Comparison of ENCODE assay signal across 8 cellular contexts in the genomic region with DNA sequence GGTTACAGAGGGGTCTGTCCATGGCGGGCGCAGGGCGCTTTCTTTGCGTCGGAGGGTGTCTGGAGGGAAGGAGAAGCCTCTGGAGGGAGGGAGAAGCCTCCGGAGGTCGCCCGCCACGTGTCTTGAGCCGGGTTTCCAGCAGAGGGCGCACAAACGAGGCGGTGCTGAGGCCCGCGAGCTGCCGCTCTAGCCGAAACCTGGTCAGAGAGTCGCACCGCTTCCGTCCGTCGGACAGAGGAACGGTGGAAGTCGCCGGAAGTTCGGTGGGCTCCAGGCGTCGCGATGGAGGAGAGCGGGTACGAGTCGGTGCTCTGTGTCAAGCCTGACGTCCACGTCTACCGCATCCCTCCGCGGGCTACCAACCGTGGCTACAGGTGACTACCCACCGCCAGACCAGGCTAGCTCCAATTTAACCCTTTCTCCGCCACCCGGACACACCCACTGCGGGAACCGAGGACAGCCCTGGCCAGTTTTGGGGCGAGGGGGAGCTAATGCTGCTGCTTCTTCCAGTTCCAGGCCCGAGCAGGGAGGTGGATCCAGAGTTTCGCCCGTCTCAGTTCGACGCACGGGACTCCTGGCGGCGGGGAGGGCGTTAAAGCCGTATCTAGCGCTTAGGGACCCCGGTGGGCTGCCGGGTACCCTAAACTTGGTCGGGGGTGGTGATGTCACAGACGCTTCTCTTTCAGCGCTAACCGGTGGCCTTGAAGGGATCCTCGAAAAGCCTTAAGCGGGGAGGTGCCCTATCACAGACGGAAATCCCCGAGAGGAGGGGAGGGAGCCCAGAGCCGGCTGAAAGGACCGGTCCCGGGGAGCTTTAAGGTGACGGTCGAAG.
DNase-seq lines count a peak whose midpoint lies in the region; TF ChIP-seq lines count a peak whose summit lies in the region.

Gene NECAP2, plus strand, starts transcription at position 245 of the 832 bp plus-strand sequence. Its CDS starts 38 bp downstream, at position 283.

- H3K9me3 ChIP-seq in SK-N-MC (ENCODE audit: low read depth, low read length), result no peaks in the 10 kb centered on the region

- H3K27ac ChIP-seq in SK-N-MC (peak within 1 kb of the TSS; percentile 74; the same call in 1 of the 2 replicates), substantia nigra (ENCODE audit: low read depth, low read length, poor library complexity, severe bottlenecking) (peak within 1 kb of the TSS; percentile 51)

- H3K4me1 Mint-ChIP-seq in activated naive CD4-positive, alpha-beta T cell treated with anti-CD3 and anti-CD28 coated beads, Interleukin-2, amount 10 ng/mL, durations not matched to agents 7 days and 5 days, result peaks cover 45% of the 10 kb centered on the region

- peak; percentile 58 for TF ChIP-seq CTCF in HFF-Myc (IDR thresholded peaks at IDR 0.05; ENCODE audit: low read depth, low read length, missing control alignments)

- CTCF ChIA-PET in activated naive CD4-positive, alpha-beta T cell treated with anti-CD3 and anti-CD28 coated beads, Interleukin-2, amount 10 ng/mL, durations not matched to agents 7 days and 5 days (lab: Charles Lee), result interaction anchor here (0.9 to 2.0 kb wide), 12 partner anchors 10 to 180 kb away, joined by 3 to 12 read pairs (median 4); no protein-coding TSS in a partner anchor

- peak within 1 kb of the TSS; percentile 92 for H3K9ac ChIP-seq in SK-N-MC (ENCODE audit: insufficient read length)

- H3K4me3 ChIP-seq in HFF-Myc (replicated peaks; ENCODE audit: low read depth, low read length), result peak within 1 kb of the TSS; percentile 99
- peak within 1 kb of the TSS; percentile 89 for H3K4me3 ChIP-seq in SK-N-MC

- no peaks in the 10 kb centered on the region for H3K9me3 Mint-ChIP-seq in activated naive CD4-positive, alpha-beta T cell treated with anti-CD3 and anti-CD28 coated beads, Interleukin-2, amount 10 ng/mL, durations not matched to agents 7 days and 5 days

- H3K27me3 Mint-ChIP-seq in activated naive CD4-positive, alpha-beta T cell treated with anti-CD3 and anti-CD28 coated beads, Interleukin-2, amount 10 ng/mL, durations not matched to agents 7 days and 5 days, result peaks cover 13% of the 10 kb centered on the region

- peaks cover 19% of the 10 kb centered on the region; the same call in 1 of the 2 replicates for H3K36me3 ChIP-seq in SK-N-MC (ENCODE audit: insufficient read depth, low read length)

- peak within 1 kb of the TSS; percentile 89 for H3K27ac Mint-ChIP-seq in activated naive CD4-positive, alpha-beta T cell treated with anti-CD3 and anti-CD28 coated beads, Interleukin-2, amount 10 ng/mL, durations not matched to agents 7 days and 5 days

- DNase-seq in GM04503 (ENCODE audit: low read depth), result peak; percentile 39
- peak; percentile 71 for DNase-seq in HFF-Myc (ENCODE audit: extremely low read depth, low read depth)
- peak; percentile 90 for DNase-seq in NCI-H1048 (lab: John Stamatoyannopoulos, UW)
- peak; percentile 52 for DNase-seq in SK-N-MC (ENCODE audit: low read depth, low spot score)
- DNase-seq in activated naive CD4-positive, alpha-beta T cell treated with anti-CD3 and anti-CD28 coated beads, Interleukin-2, amount 10 ng/mL, durations not matched to agents 7 days and 5 days, result peak; percentile 95
- peak; percentile 90 for DNase-seq in germinal center (ENCODE audit: low spot score)
- DNase-seq in non-pigmented ciliary epithelial cell (ENCODE audit: low read depth), result peak; percentile 66
- DNase-seq in substantia nigra (lab: John Stamatoyannopoulos, UW), result peak; percentile 51 to 94 (median 85)

- peaks cover 32% of the 10 kb centered on the region for H3K36me3 Mint-ChIP-seq in activated naive CD4-positive, alpha-beta T cell treated with anti-CD3 and anti-CD28 coated beads, Interleukin-2, amount 10 ng/mL, durations not matched to agents 7 days and 5 days

- peak within 1 kb of the TSS; percentile 87 for H3K4me3 Mint-ChIP-seq in activated naive CD4-positive, alpha-beta T cell treated with anti-CD3 and anti-CD28 coated beads, Interleukin-2, amount 10 ng/mL, durations not matched to agents 7 days and 5 days

Comparison
In these comparisons a context has a peak if more than half of its experiments do, and no peak if none do; other contexts are left out.
1. Peak in every context shown above with its lines: DNase-seq, H3K4me3 ChIP-seq and H3K27ac ChIP-seq.
2. DNase-seq: peak in every context shown above with its lines; median percentile 95 in activated naive CD4-positive, alpha-beta T cell treated with anti-CD3 and anti-CD28 coated beads, Interleukin-2, amount 10 ng/mL, durations not matched to agents 7 days and 5 days; 90 in NCI-H1048; 90 in germinal center; 85 in substantia nigra; 71 in HFF-Myc; 66 in non-pigmented ciliary epithelial cell; 52 in SK-N-MC; 39 in GM04503.